In the genomic region with DNA sequence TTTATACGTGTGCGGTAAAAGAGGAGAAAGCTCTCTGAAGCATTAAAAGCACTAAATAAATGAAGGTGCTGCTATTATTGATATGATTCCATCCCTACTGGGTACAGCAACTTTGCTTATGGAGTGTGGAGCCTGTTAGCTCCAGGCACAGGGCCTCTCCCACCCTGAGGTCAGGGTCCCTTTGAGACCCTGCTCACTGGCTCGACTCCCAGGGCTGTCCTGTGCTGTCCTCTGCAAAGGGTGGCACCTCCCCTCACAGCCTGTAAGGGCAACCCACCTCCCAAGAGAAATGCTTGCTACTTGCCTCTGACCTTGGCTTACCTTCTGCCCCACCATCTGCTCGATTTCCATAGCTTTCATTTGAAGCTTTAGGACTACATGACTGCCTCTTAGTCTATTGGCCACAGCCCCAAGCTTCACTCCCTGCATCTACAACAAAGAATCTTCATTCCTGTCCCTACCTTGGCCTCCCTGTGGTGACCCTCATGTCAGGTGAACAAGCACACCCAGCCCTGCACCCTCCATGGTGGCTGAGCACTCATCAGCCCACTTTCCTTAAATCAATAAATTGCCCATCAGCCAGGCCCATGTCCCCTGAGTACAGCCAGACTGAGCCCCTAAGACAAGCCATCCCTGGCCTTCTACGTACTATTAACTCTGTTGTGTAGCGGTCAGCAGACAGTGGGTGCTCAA, we compare ENCODE assay signal across 2 cellular contexts.
TF ChIP-seq lines count a peak whose summit lies in the region.

No MANE protein-coding gene starts in this region.

TF ChIP-seq in HepG2, 621 proteins besides CTCF, POLR2A, EP300 and RAD21:
- TF ChIP-seq SKI (IDR thresholded peaks at IDR 0.05; ENCODE audit: partially characterized antibody) (no peak), ATM (IDR thresholded peaks at IDR 0.05; ENCODE audit: borderline replicate concordance) (no peak), ZNF792 (CRISPR knock-in tag; IDR thresholded peaks at IDR 0.05) (no peak), EEA1 (CRISPR knock-in tag; IDR thresholded peaks at IDR 0.05; ENCODE audit: borderline replicate concordance) (no peak), ZNF329 (CRISPR knock-in tag; IDR thresholded peaks at IDR 0.05; ENCODE audit: low read depth) (no peak), TBP (CRISPR knock-in tag; IDR thresholded peaks at IDR 0.05) (no peak), ZNF512 (CRISPR knock-in tag; IDR thresholded peaks at IDR 0.05) (no peak), ZNF180 (CRISPR knock-in tag; IDR thresholded peaks at IDR 0.05; ENCODE audit: borderline replicate concordance, low read depth) (no peak), SMAD9 (CRISPR knock-in tag; IDR thresholded peaks at IDR 0.05) (no peak), CBFB (CRISPR knock-in tag; IDR thresholded peaks at IDR 0.05) (no peak), ARID2 (CRISPR knock-in tag; IDR thresholded peaks at IDR 0.05; ENCODE audit: borderline replicate concordance) (no peak), ZNF577 (CRISPR knock-in tag; IDR thresholded peaks at IDR 0.05; ENCODE audit: borderline replicate concordance, low read depth) (no peak), HMG20B (CRISPR knock-in tag; conservative IDR thresholded peaks at IDR 0.05) (no peak)
- TF ChIP-seq, protein P1, sequence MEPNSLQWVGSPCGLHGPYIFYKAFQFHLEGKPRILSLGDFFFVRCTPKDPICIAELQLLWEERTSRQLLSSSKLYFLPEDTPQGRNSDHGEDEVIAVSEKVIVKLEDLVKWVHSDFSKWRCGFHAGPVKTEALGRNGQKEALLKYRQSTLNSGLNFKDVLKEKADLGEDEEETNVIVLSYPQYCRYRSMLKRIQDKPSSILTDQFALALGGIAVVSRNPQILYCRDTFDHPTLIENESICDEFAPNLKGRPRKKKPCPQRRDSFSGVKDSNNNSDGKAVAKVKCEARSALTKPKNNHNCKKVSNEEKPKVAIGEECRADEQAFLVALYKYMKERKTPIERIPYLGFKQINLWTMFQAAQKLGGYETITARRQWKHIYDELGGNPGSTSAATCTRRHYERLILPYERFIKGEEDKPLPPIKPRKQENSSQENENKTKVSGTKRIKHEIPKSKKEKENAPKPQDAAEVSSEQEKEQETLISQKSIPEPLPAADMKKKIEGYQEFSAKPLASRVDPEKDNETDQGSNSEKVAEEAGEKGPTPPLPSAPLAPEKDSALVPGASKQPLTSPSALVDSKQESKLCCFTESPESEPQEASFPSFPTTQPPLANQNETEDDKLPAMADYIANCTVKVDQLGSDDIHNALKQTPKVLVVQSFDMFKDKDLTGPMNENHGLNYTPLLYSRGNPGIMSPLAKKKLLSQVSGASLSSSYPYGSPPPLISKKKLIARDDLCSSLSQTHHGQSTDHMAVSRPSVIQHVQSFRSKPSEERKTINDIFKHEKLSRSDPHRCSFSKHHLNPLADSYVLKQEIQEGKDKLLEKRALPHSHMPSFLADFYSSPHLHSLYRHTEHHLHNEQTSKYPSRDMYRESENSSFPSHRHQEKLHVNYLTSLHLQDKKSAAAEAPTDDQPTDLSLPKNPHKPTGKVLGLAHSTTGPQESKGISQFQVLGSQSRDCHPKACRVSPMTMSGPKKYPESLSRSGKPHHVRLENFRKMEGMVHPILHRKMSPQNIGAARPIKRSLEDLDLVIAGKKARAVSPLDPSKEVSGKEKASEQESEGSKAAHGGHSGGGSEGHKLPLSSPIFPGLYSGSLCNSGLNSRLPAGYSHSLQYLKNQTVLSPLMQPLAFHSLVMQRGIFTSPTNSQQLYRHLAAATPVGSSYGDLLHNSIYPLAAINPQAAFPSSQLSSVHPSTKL (CRISPR knock-in tag; IDR thresholded peaks at IDR 0.05): no peak

TF ChIP-seq in H1, 55 proteins besides CTCF, POLR2A, EP300 and RAD21:
- no peak for TF ChIP-seq ZNF274 (IDR thresholded peaks at IDR 0.05; ENCODE audit: borderline replicate concordance, extremely low read depth, low read length)
- TF ChIP-seq JUN (IDR thresholded peaks at IDR 0.05; ENCODE audit: low read depth, low read length): no peak
- no peak for TF ChIP-seq HDAC2 (IDR thresholded peaks at IDR 0.05; ENCODE audit: borderline replicate concordance in 1 of 2, low read depth in 2 of 2, low read length in 2 of 2)
- TF ChIP-seq SP4 (IDR thresholded peaks at IDR 0.05; ENCODE audit: low read length): no peak
- no peak for TF ChIP-seq FOSL1 (IDR thresholded peaks at IDR 0.05; ENCODE audit: insufficient read depth, low read depth, low read length)
- TF ChIP-seq PHF8 (conservative IDR thresholded peaks at IDR 0.05; ENCODE audit: low read depth, low read length): no peak
- no peak for TF ChIP-seq SRF (IDR thresholded peaks at IDR 0.05; ENCODE audit: low read depth, low read length)
